9 cellular contexts compared by ENCODE assay signal in genomic region chr17:56532926-56533325, GRCh38.
"Had no signal": no experiment of that assay in that cellular context is flagged by ENCODE, and none has a peak within 500 bp of the region (broad histone marks: within the 10 kb centered on the region; RNA-seq: fewer than 3 reads in every experiment).

No MANE protein-coding gene starts in this region.

- FAIRE-seq: H1, H54, K562 had no signal

- H3K4me3 ChIP-seq: GM23338, K562 had no signal

- DNase-seq: H9, HCEC 1CT, HFFc6, IMR-90, KG1 had no signal
